ENCODE assay signal across 1 cellular context in the genomic region with DNA sequence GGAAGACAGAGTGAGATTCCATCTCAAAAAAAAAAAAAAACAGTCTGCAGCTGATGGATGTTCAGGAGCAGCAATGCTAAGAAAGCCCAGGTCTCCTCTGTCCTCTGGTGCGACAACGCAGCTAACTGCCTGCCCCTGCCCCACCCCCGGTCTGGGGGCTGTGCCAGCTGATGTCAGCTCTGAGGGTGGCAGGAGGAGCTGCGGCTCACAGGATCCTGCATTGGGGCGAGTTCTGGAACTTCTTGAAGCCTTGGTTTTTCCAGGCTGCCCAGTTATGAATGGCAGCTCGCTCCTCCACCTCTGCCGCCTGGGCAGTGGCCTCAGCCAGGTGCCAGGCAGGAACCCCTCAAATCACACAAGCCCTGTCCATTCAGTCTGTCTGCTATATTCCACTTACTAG.
TF ChIP-seq lines count a peak whose summit lies in the region.

No MANE protein-coding gene starts in this region.

TF ChIP-seq in WTC11, 78 proteins besides CTCF, POLR2A, EP300 and RAD21 (continued from another document):
- TF ChIP-seq, protein P1, sequence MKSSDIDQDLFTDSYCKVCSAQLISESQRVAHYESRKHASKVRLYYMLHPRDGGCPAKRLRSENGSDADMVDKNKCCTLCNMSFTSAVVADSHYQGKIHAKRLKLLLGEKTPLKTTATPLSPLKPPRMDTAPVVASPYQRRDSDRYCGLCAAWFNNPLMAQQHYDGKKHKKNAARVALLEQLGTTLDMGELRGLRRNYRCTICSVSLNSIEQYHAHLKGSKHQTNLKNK (CRISPR knock-in tag; IDR thresholded peaks at IDR 0.05): no peak
- no peak for TF ChIP-seq SP1 (CRISPR knock-in tag; conservative IDR thresholded peaks at IDR 0.05)
- no peak for TF ChIP-seq NFATC4 (CRISPR knock-in tag; IDR thresholded peaks at IDR 0.05)
- TF ChIP-seq NR1H2 (CRISPR knock-in tag; IDR thresholded peaks at IDR 0.05): no peak
- no peak for TF ChIP-seq ZNF416 (CRISPR knock-in tag; IDR thresholded peaks at IDR 0.05)
- TF ChIP-seq, protein P2, sequence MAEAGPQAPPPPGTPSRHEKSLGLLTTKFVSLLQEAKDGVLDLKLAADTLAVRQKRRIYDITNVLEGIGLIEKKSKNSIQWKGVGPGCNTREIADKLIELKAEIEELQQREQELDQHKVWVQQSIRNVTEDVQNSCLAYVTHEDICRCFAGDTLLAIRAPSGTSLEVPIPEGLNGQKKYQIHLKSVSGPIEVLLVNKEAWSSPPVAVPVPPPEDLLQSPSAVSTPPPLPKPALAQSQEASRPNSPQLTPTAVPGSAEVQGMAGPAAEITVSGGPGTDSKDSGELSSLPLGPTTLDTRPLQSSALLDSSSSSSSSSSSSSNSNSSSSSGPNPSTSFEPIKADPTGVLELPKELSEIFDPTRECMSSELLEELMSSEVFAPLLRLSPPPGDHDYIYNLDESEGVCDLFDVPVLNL (CRISPR knock-in tag; IDR thresholded peaks at IDR 0.05; ENCODE audit: borderline replicate concordance, low read depth): no peak
- TF ChIP-seq, protein P3, sequence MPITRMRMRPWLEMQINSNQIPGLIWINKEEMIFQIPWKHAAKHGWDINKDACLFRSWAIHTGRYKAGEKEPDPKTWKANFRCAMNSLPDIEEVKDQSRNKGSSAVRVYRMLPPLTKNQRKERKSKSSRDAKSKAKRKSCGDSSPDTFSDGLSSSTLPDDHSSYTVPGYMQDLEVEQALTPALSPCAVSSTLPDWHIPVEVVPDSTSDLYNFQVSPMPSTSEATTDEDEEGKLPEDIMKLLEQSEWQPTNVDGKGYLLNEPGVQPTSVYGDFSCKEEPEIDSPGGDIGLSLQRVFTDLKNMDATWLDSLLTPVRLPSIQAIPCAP (CRISPR knock-in tag; IDR thresholded peaks at IDR 0.05): no peak
- TF ChIP-seq ZNF232 (CRISPR knock-in tag; IDR thresholded peaks at IDR 0.05): no peak
- TF ChIP-seq SOX15 (CRISPR knock-in tag; IDR thresholded peaks at IDR 0.05): no peak
